In the genomic region with DNA sequence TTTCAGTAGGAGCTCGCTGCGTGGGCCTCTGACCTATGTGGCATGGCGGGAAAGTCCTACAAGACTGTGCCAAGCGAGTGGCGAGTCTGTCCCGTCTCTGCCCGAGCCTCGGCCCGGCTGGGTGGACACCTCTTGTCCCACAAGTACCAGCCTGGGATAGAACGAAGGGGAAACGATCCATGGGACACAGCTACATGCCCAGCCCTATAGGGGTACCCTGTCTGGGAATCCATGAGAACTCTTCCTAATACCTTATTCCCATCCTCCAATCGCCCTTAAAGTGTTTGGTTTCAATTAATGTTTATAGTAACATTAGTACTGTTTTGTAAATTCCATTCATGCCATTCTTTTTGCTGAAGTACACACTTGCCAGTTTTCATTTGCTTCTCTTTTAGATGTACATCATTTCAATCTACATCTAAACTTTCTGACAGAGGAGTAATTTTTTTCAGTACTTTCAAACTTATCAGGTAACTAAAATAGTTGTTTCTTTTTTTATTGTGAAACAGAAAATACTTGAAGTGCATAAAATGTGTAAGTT, we compare ENCODE assay signal across 9 cellular contexts. TPM values are rescaled to one million over a fixed set of nuclear protein-coding genes. Genes with fewer than 3 reads are reported as not detected.
DNase-seq lines count a peak whose midpoint lies in the region; ATAC-seq and TF ChIP-seq lines count a peak whose summit lies in the region.
"Had no signal": no experiment of that assay in that cellular context is flagged by ENCODE, and none has a peak within 500 bp of the region (broad histone marks: within the 10 kb centered on the region; RNA-seq: fewer than 3 reads in every experiment).

No MANE protein-coding gene starts in this region.

- H3K27ac ChIP-seq in SJCRH30 (peak overlapping the region; percentile 89), gastroesophageal sphincter (peak overlapping the region; percentile 44 to 90 (median 85)), smooth muscle cell (ENCODE audit: low read depth) (peak overlapping the region; percentile 74)

- H3K4me1 ChIP-seq in SJCRH30 (0 out of 2 replicates have a peak, but pooled peaks cover 3% of the 10 kb centered on the region), gastroesophageal sphincter (peaks cover 4 to 26% (median 5%) of the 10 kb centered on the region in 3 donors), smooth muscle cell (ENCODE audit: low read depth) (peaks cover 5% of the 10 kb centered on the region)

- H3K36me3 ChIP-seq in SJCRH30 (peaks cover 19% of the 10 kb centered on the region; the same call in 1 of the 2 replicates), gastroesophageal sphincter (peaks cover 0 to 27% of the 10 kb centered on the region in 2 donors), smooth muscle cell (ENCODE audit: low read depth) (peaks cover 7% of the 10 kb centered on the region)

- peak overlapping the region; percentile 91 for H2AFZ ChIP-seq in smooth muscle cell (ENCODE audit: low read depth)

- peak overlapping the region in 1 of 2 donors; percentile 16 for H3K27ac Mint-ChIP-seq in T-cell
- H3K27ac Mint-ChIP-seq: dendritic cell treated with granulocyte-macrophage colony-stimulating factor and Interleukin-4, amounts not matched to agents 40 ng/mL and 50 ng/mL, for 4 days had no signal

- H3K9me3 ChIP-seq in SJCRH30 (replicated peaks) (peaks cover 8% of the 10 kb centered on the region; the same call in 1 of the 2 replicates), gastroesophageal sphincter (peaks cover 0 to 29% (median 0%) of the 10 kb centered on the region in 3 donors), smooth muscle cell (replicated peaks; ENCODE audit: low read depth) (peaks cover 7% of the 10 kb centered on the region)

- no peaks in the 10 kb centered on the region for H3F3A ChIP-seq in smooth muscle cell (ENCODE audit: low read depth)

- H3K36me3 Mint-ChIP-seq in T-cell, result peaks cover 45% of the 10 kb centered on the region

- TF ChIP-seq CTCF in gastroesophageal sphincter (IDR thresholded peaks at IDR 0.05) (no peak), smooth muscle cell (IDR thresholded peaks at IDR 0.05; ENCODE audit: borderline replicate concordance, insufficient read depth, poor library complexity, severe bottlenecking) (no peak)

- H3K27me3 ChIP-seq in SJCRH30 (no peaks in the 10 kb centered on the region), gastroesophageal sphincter (no peaks in the 10 kb centered on the region), smooth muscle cell (ENCODE audit: low read depth) (no peaks in the 10 kb centered on the region)

- H3K4me3 ChIP-seq in SJCRH30 (peak overlapping the region; percentile 92), gastroesophageal sphincter (peak overlapping the region; percentile 64 to 66), smooth muscle cell (peak overlapping the region; percentile 73)

- peak overlapping the region; percentile 82 for H3K4me2 ChIP-seq in smooth muscle cell

- no peak overlapping the region for H3K9ac ChIP-seq in smooth muscle cell (ENCODE audit: low read depth)

- no peaks in the 10 kb centered on the region for H4K20me1 ChIP-seq in smooth muscle cell (ENCODE audit: low read depth)

- H3K79me2 ChIP-seq in smooth muscle cell (ENCODE audit: low read depth), result peaks cover 39% of the 10 kb centered on the region

- no peak for TF ChIP-seq EP300 in gastroesophageal sphincter (IDR thresholded peaks at IDR 0.05)

- no peak overlapping the region for H3K4me3 Mint-ChIP-seq in T-cell
- H3K4me3 Mint-ChIP-seq: dendritic cell treated with granulocyte-macrophage colony-stimulating factor and Interleukin-4, amounts not matched to agents 40 ng/mL and 50 ng/mL, for 4 days had no signal

- ATAC-seq in GM21717 (IDR thresholded peaks at IDR 0.05; ENCODE audit: unreplicated experiment), result peak; percentile 20
- peak; percentile 8 for ATAC-seq in gastroesophageal sphincter
- ATAC-seq in T-cell (replicated peaks in 1 of 4), result no peak

- no peak for TF ChIP-seq POLR2A in gastroesophageal sphincter (IDR thresholded peaks at IDR 0.05)

- POLR2A ChIA-PET in T-cell (lab: Charles Lee), result interaction anchor here (0.5 to 2.2 kb wide), 4 partner anchors 11 to 416 kb away, joined by 4 to 26 read pairs (median 8); partner anchors contain the start of gene ZNF345 (in 2 of the 2)

- CTCF ChIA-PET in T-cell (lab: Charles Lee), result interaction anchor here (0.6 to 1.2 kb wide), 2 partner anchors 11 kb away, joined by 3 to 4 read pairs; partner anchors contain the start of gene ZNF345 (in 1 of the 2)

- DNase-seq in SJCRH30 (no peak), smooth muscle cell (lab: John Stamatoyannopoulos, UW; ENCODE audit: unreplicated experiment) (no peak), KG1 (lab: John Stamatoyannopoulos, UW) (no peak), T-cell (no peak), NCI-H526 (lab: John Stamatoyannopoulos, UW) (no peak), NCI-H1436 treated with DMSO at 0.1 percent for 48 hours (lab: John Stamatoyannopoulos, UW) (no peak)

- H3K27me3 Mint-ChIP-seq in T-cell, result no peaks in the 10 kb centered on the region
- H3K27me3 Mint-ChIP-seq: dendritic cell treated with granulocyte-macrophage colony-stimulating factor and Interleukin-4, amounts not matched to agents 40 ng/mL and 50 ng/mL, for 4 days had no signal

- WGBS in gastroesophageal sphincter (ENCODE audit: low coverage in 1 of 2), 2 donors, result 0 to 5% methylated on average over 3 to 7 of the region's 12 CpGs
- WGBS in smooth muscle cell (ENCODE audit: low lambda C conversion rate), result 38% methylated on average over 12 of the region's 12 CpGs

- H3K4me1 Mint-ChIP-seq in T-cell, result peaks cover 0 to 11% (median 8%) of the 10 kb centered on the region in 3 donors

- peaks cover 15 to 33% (median 19%) of the 10 kb centered on the region in 3 donors for H3K9me3 Mint-ChIP-seq in T-cell

RNA-seq across cellular contexts. Expression of gene ZNF790, which starts 0.7 kb away (rescaled TPM):
- 6.0 and 6.3 TPM in 2 replicates for total RNA-seq in SJCRH30 (2014; rRNA removed; shearing (Covaris generic))
- total RNA-seq in gastroesophageal sphincter (10 to 100 TPM in 3 of 4 donors, 1 to 10 TPM in 1; 9.7 to 15.7 (median 14.3) TPM), smooth muscle cell (7.8 and 12.6 TPM in 2 replicates), T-cell (10 to 100 TPM in 3 of 5 donors, 1 to 10 TPM in 2; 4.7 to 12.9 (median 11.7) TPM)
- 2.6 and 5.0 TPM in 2 replicates for polyA plus RNA-seq in smooth muscle cell

RNA-seq across cellular contexts. Expression of gene ZNF345, which starts 11.8 kb away (rescaled TPM):
- total RNA-seq in SJCRH30 (2014; rRNA removed; shearing (Covaris generic)), result 7.2 and 8.1 TPM in 2 replicates
- total RNA-seq in gastroesophageal sphincter (1 to 10 TPM; 3.9 to 7.8 (median 5.7) TPM), smooth muscle cell (2.6 and 4.8 TPM in 2 replicates), T-cell (10 to 100 TPM in 4 of 5 donors, 1 to 10 TPM in 1; 8.3 to 16.4 (median 11.7) TPM)
- 1.2 and 1.7 TPM in 2 replicates for polyA plus RNA-seq in smooth muscle cell

Comparison
In these comparisons a context has a peak if more than half of its experiments do, and no peak if none do; other contexts are left out.
1. ATAC-seq: peak in GM21717 (single experiment) and gastroesophageal sphincter (single experiment); none in T-cell (0 of 4).
2. Peak in every context shown above with its lines, with median percentiles within 50 percentile points of each other: H3K27ac ChIP-seq and H3K4me3 ChIP-seq.